Comparison of ENCODE assay signal across 8 cellular contexts in the genomic region with DNA sequence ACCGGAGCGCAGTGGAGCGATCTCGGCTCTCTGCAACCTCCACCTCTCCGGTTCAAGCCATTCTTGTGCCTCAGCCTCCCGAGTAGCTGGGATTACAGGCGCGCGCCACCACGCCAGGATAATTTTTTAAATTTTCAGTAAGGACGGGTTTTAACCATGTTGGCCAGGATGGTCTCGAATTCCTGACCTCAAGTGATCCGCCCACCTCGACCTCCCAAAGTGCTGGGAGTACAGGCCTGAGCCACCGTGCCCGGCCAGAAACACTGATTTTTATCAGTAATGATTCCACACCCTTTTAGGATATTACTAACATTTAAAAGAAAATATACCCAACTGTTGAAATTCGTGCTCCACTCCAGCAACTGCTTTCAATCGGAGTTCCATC. TPM values are rescaled to one million over a fixed set of nuclear protein-coding genes. Genes with fewer than 3 reads are reported as not detected.
DNase-seq lines count a peak whose midpoint lies in the region; ATAC-seq and TF ChIP-seq lines count a peak whose summit lies in the region.

No MANE protein-coding gene starts in this region.

- no peaks in the 10 kb centered on the region for H3K36me3 Mint-ChIP-seq in activated T-helper 17 cell treated with anti-CD3 and anti-CD28 coated beads, Interleukin-2, amount 50 U/mL, for 72 hours (ENCODE audit: low read depth)
- no peaks in the 10 kb centered on the region for H3K36me3 Mint-ChIP-seq in stimulated activated memory B cell treated with anti-CD40 and anti-IgM and Interleukin-4, amounts not matched to agents 10 μg/mL and 1 μg/mL and 100 μg/mL, for 72 hours

- DNase-seq in HL-60 (ENCODE audit: low read depth in 1 of 2, low spot score in 1 of 2) (no peak), DMS79 (lab: John Stamatoyannopoulos, UW) (no peak), NCI-H1436 treated with DMSO at 0.1 percent for 48 hours (lab: John Stamatoyannopoulos, UW) (no peak)

- peaks cover 7% of the 10 kb centered on the region for H3K27me3 Mint-ChIP-seq in activated T-helper 17 cell treated with anti-CD3 and anti-CD28 coated beads, Interleukin-2, amount 50 U/mL, for 72 hours
- H3K27me3 Mint-ChIP-seq in stimulated activated memory B cell treated with anti-CD40 and anti-IgM and Interleukin-4, amounts not matched to agents 10 μg/mL and 1 μg/mL and 100 μg/mL, for 72 hours = peaks cover 27% of the 10 kb centered on the region

- peak overlapping the region; percentile 53 for H3K4me3 ChIP-seq in HL-60 (replicated peaks; ENCODE audit: insufficient read depth, low read length)
- peak overlapping the region; percentile 68 for H3K4me3 ChIP-seq in iPS-18c (ENCODE audit: insufficient read depth, low read depth, low read length)

- H3K9me3 ChIP-seq in iPS-18c (ENCODE audit: control insufficient read depth, insufficient read depth, low read length) = no peaks in the 10 kb centered on the region

- no peak for ATAC-seq in activated T-helper 17 cell treated with anti-CD3 and anti-CD28 coated beads, Interleukin-2, amount 50 U/mL, for 72 hours (replicated peaks)
- no peak for ATAC-seq in stimulated activated memory B cell treated with anti-CD40 and anti-IgM and Interleukin-4, amounts not matched to agents 10 μg/mL and 1 μg/mL and 100 μg/mL, for 72 hours
- ATAC-seq in HG02938 (IDR thresholded peaks at IDR 0.05; ENCODE audit: unreplicated experiment) = no peak
- no peak for ATAC-seq in GM21529 (IDR thresholded peaks at IDR 0.05; ENCODE audit: unreplicated experiment)

- H3K27ac ChIP-seq in HL-60 (replicated peaks) = peak overlapping the region; percentile 51

- H3K4me1 Mint-ChIP-seq in activated T-helper 17 cell treated with anti-CD3 and anti-CD28 coated beads, Interleukin-2, amount 50 U/mL, for 72 hours = peaks cover 9% of the 10 kb centered on the region
- H3K4me1 Mint-ChIP-seq in stimulated activated memory B cell treated with anti-CD40 and anti-IgM and Interleukin-4, amounts not matched to agents 10 μg/mL and 1 μg/mL and 100 μg/mL, for 72 hours = peaks cover 20% of the 10 kb centered on the region

- no peaks in the 10 kb centered on the region for H3K27me3 ChIP-seq in HL-60 (ENCODE audit: insufficient read depth, poor library complexity, severe bottlenecking)

- no peak for TF ChIP-seq CTCF in HL-60 (IDR thresholded peaks at IDR 0.05; ENCODE audit: insufficient read depth, low read length)

- peak overlapping the region; percentile 81 for H3K27ac Mint-ChIP-seq in activated T-helper 17 cell treated with anti-CD3 and anti-CD28 coated beads, Interleukin-2, amount 50 U/mL, for 72 hours
- peak overlapping the region; percentile 22 for H3K27ac Mint-ChIP-seq in stimulated activated memory B cell treated with anti-CD40 and anti-IgM and Interleukin-4, amounts not matched to agents 10 μg/mL and 1 μg/mL and 100 μg/mL, for 72 hours

- no peaks in the 10 kb centered on the region for H3K9me3 Mint-ChIP-seq in activated T-helper 17 cell treated with anti-CD3 and anti-CD28 coated beads, Interleukin-2, amount 50 U/mL, for 72 hours
- peaks cover 18% of the 10 kb centered on the region for H3K9me3 Mint-ChIP-seq in stimulated activated memory B cell treated with anti-CD40 and anti-IgM and Interleukin-4, amounts not matched to agents 10 μg/mL and 1 μg/mL and 100 μg/mL, for 72 hours

- peak overlapping the region; percentile 80 for H3K4me3 Mint-ChIP-seq in activated T-helper 17 cell treated with anti-CD3 and anti-CD28 coated beads, Interleukin-2, amount 50 U/mL, for 72 hours
- H3K4me3 Mint-ChIP-seq in stimulated activated memory B cell treated with anti-CD40 and anti-IgM and Interleukin-4, amounts not matched to agents 10 μg/mL and 1 μg/mL and 100 μg/mL, for 72 hours = peak overlapping the region; percentile 66

RNA-seq across cellular contexts. Expression of gene FAM151B, which starts 0.5 kb away (rescaled TPM):
- under 1 TPM; 0.13 to 0.42 TPM for total RNA-seq in activated T-helper 17 cell treated with anti-CD3 and anti-CD28 coated beads, Interleukin-2, amount 50 U/mL, for 72 hours
